In genomic region chr17:40100669-40101366, GRCh38 we compare ENCODE assay signal across 8 cellular contexts. TPM values are rescaled to one million over a fixed set of nuclear protein-coding genes. Genes with fewer than 3 reads are reported as not detected.
DNase-seq lines count a peak whose midpoint lies in the region; ATAC-seq and TF ChIP-seq lines count a peak whose summit lies in the region.

No MANE protein-coding gene starts in this region.

- no peaks in the 10 kb centered on the region for H3K9me3 ChIP-seq in DND-41 (ENCODE audit: insufficient read depth, low read length, severe bottlenecking)

- DNase-seq in DND-41 (peak; percentile 96), NCI-H748 treated with DMSO at 0.1 percent for 48 hours (lab: John Stamatoyannopoulos, UW) (peak; percentile 84), cortex of kidney (lab: John Stamatoyannopoulos, UW) (peak; percentile 75), left colon (peak; percentile 97 to 99)
- peak; percentile 72 to 90 for DNase-seq in activated CD4-positive, alpha-beta T cell treated with anti-CD3 and anti-CD28 coated beads, Interleukin-2, amount 50 U/mL, for 24 hours (ENCODE audit: low read depth in 1 of 2, low spot score in 1 of 2)
- DNase-seq in stimulated activated CD4-positive, alpha-beta T cell treated with anti-CD3 and anti-CD28 coated beads, Interleukin-1b, Interleukin-23, amount 100 ng/mL, for 1 hour (ENCODE audit: low read depth in 2 of 2), result peak; percentile 75 to 76

- H3K4me1 ChIP-seq in DND-41 (ENCODE audit: insufficient read depth, low read length), result peaks cover 48% of the 10 kb centered on the region

- ATAC-seq in DND-41 (ENCODE audit: insufficient read depth, low read depth), result peak; percentile 68
- ATAC-seq in HG03442 (IDR thresholded peaks at IDR 0.05; ENCODE audit: unreplicated experiment), result peak; percentile 31
- peak; percentile 54 for ATAC-seq in left colon
- no peak for ATAC-seq in GM21526 (IDR thresholded peaks at IDR 0.05; ENCODE audit: low FRiP score, unreplicated experiment)

- H3K36me3 ChIP-seq in DND-41 (ENCODE audit: insufficient read depth, low read length), result peaks cover 18% of the 10 kb centered on the region

- peak overlapping the region; percentile 79 for H2AFZ ChIP-seq in DND-41 (ENCODE audit: low read depth, low read length)

- peak overlapping the region; percentile 97 for H3K4me2 ChIP-seq in DND-41 (ENCODE audit: insufficient read depth, low read length)

- peaks cover 18% of the 10 kb centered on the region for H3K79me2 ChIP-seq in DND-41 (ENCODE audit: insufficient read depth, low read length)

- peak overlapping the region; percentile 78 for H3K27ac ChIP-seq in DND-41 (ENCODE audit: low read length)

- no peaks in the 10 kb centered on the region for H3K27me3 ChIP-seq in DND-41 (ENCODE audit: insufficient read depth, low read length, poor library complexity)

- TF ChIP-seq CTCF in DND-41 (IDR thresholded peaks at IDR 0.05; ENCODE audit: borderline replicate concordance, extremely low read depth, low read length, poor library complexity, severe bottlenecking), result no peak

- peak overlapping the region; percentile 69 for H3K9ac ChIP-seq in DND-41 (ENCODE audit: low read depth, low read length)

- H3K4me3 ChIP-seq in DND-41 (ENCODE audit: low read depth in 1 of 2, low read length in 2 of 2), result peak overlapping the region; percentile 41 to 83; a peak in 3 of 4 replicates

- intact Hi-C loops in left colon (cut with DNase I, micrococcal nuclease), result no loop called here

- H4K20me1 ChIP-seq in DND-41 (ENCODE audit: insufficient read depth, low read length), result no peaks in the 10 kb centered on the region

RNA-seq across cellular contexts. Expression of gene NR1D1, which starts 0.4 kb away (rescaled TPM):
- 10 to 100 TPM; 16.9 to 19.8 TPM for total RNA-seq in left colon

RNA-seq across cellular contexts. Expression of gene MSL1, which starts 21.0 kb away (rescaled TPM):
- total RNA-seq in left colon, result 10 to 100 TPM; 77.4 to 82.0 TPM

RNA-seq across cellular contexts. Expression of gene THRA, which starts 38.1 kb away (rescaled TPM):
- 10 to 100 TPM; 48.4 to 56.3 TPM for total RNA-seq in left colon

RNA-seq across cellular contexts. Expression of gene CASC3, which starts 39.5 kb away (rescaled TPM):
- 10 to 100 TPM; 56.2 to 58.9 TPM for total RNA-seq in left colon

RNA-seq across cellular contexts. Expression of gene MED24, which starts 46.6 kb away (rescaled TPM):
- 100 to 1,000 TPM in 1 of 2 donors, 10 to 100 TPM in 1; 63.4 to 108 TPM for total RNA-seq in left colon
